Comparison of ENCODE assay signal across 8 cellular contexts in the genomic region with DNA sequence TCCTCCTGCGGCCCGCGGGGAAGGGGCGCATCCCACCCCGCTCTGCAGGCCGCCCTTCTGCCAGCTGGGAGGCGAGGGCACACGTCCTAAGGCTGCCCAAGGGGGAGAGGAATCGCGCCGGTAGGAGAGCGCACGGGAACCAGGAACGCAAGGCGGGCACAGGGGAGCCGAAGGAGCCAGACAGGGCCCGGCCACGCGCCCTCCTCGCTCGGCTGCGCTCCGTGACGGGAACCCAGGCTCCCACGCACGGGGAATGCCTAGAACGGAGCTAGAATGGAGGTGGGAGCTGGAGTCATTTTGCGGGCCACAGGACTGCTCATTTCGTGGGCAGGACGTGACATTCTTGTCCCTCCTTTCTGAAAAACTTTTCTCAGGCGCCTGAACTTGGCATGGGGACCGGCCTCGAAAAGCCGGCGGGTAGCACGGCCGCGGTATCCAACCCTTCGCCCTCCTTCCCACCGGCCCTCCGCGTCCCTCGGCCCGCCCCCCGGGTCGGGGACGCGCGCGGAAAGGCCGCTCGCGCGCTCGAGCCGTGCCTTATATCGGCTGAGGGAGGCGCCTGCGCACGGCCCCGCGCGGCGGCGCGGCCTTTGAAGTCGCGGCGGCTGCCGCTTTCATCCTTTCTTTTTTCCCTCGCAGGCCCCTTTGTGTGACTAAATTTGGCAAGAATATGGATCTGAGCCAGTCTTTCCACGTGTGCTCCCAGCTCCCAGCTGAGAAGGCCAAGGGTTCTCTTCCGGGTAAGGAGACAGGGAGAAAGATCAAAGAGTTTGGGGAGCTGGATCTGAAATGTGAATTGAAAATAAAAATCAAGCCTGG. TPM values are rescaled to one million over a fixed set of nuclear protein-coding genes. Genes with fewer than 3 reads are reported as not detected.
A peak's percentile ranks its signal among the peaks of the same experiment; 100 is the strongest.
DNase-seq lines count a peak whose midpoint lies in the region; ATAC-seq and TF ChIP-seq lines count a peak whose summit lies in the region.

No MANE protein-coding gene starts in this region.

- H3K9me3 ChIP-seq in MG63, result no peaks in the 10 kb centered on the region
- H3K9me3 ChIP-seq in duodenal mucosa (ENCODE audit: control insufficient read depth in 1 of 2, low read length in 2 of 2), result no peaks in the 10 kb centered on the region
- H3K9me3 ChIP-seq in lung (ENCODE audit: control insufficient read depth in 2 of 2, insufficient read depth in 1 of 2, low read length in 1 of 2), result no peaks in the 10 kb centered on the region

- H3K4me1 ChIP-seq in duodenal mucosa (ENCODE audit: control insufficient read depth in 1 of 2, insufficient read depth in 2 of 2, low read length in 2 of 2) (peaks cover 13 to 18% of the 10 kb centered on the region in 2 donors), lung (ENCODE audit: control insufficient read depth in 2 of 2, insufficient read depth in 2 of 2, low read length in 2 of 2) (peaks cover 0 to 19% of the 10 kb centered on the region in 2 donors)

- peak; percentile 40 for ATAC-seq in GM21786 (IDR thresholded peaks at IDR 0.05; ENCODE audit: unreplicated experiment)
- peak; percentile 64 for ATAC-seq in lung (ENCODE audit: insufficient read depth, low FRiP score)
- no peak for ATAC-seq in GM21515 (IDR thresholded peaks at IDR 0.05; ENCODE audit: unreplicated experiment)

- peak overlapping the region; percentile 3 to 32 for H3K9ac ChIP-seq in duodenal mucosa (ENCODE audit: low read depth in 1 of 2, low read length in 2 of 2)

- peak; percentile 64 for DNase-seq in DMS153 (lab: John Stamatoyannopoulos, UW)
- DNase-seq in MG63, result no peak
- peak; percentile 58 to 60 for DNase-seq in activated CD4-positive, alpha-beta T cell treated with anti-CD3 and anti-CD28 coated beads for 24 hours (ENCODE audit: low read depth in 2 of 2)
- DNase-seq in lung (ENCODE audit: low spot score), result no peak
- DNase-seq in stimulated activated CD8-positive, alpha-beta memory T cell treated with anti-CD3 and anti-CD28 coated beads, Interleukin-15, amount 100 ng/mL, for 24 hours (ENCODE audit: low read depth), result peak; percentile 47

- no peak for TF ChIP-seq CTCF in lung (IDR thresholded peaks at IDR 0.05; ENCODE audit: control extremely low read depth, extremely low read depth)

- H3K36me3 ChIP-seq in MG63 (no peaks in the 10 kb centered on the region), duodenal mucosa (ENCODE audit: control insufficient read depth in 1 of 2, insufficient read depth in 2 of 2, low read length in 2 of 2) (no peaks in the 10 kb centered on the region), lung (ENCODE audit: control insufficient read depth in 2 of 2, insufficient read depth in 2 of 2, low read length in 2 of 2) (no peaks in the 10 kb centered on the region)

- H3K27ac ChIP-seq in duodenal mucosa (ENCODE audit: low read depth, low read length) (no peak overlapping the region), lung (ENCODE audit: low read depth in 1 of 2, low read length in 1 of 2) (peak overlapping the region in 1 of 2 donors; percentile 50)

- peaks cover 56% of the 10 kb centered on the region for H3K27me3 ChIP-seq in MG63
- H3K27me3 ChIP-seq in duodenal mucosa (ENCODE audit: control insufficient read depth in 1 of 2, insufficient read depth in 2 of 2, low read length in 2 of 2), result peaks cover 42 to 52% of the 10 kb centered on the region in 2 donors
- no peaks in the 10 kb centered on the region for H3K27me3 ChIP-seq in lung (ENCODE audit: control insufficient read depth, insufficient read depth)

- peak overlapping the region; percentile 27 for H3K4me3 ChIP-seq in MG63
- H3K4me3 ChIP-seq in duodenal mucosa (ENCODE audit: low read depth in 1 of 2, low read length in 2 of 2), result peak overlapping the region; percentile 66 to 76
- peak overlapping the region; percentile 42 for H3K4me3 ChIP-seq in lung

- 0% methylated on average over 70 to 73 of the region's 73 CpGs for WGBS in lung, 2 donors

RNA-seq across cellular contexts. Expression of a gene that starts 4.3 kb away (rescaled TPM):
- not detected in 2 replicates for total RNA-seq in MG63 (2014; rRNA removed; shearing (Covaris generic); ENCODE audit: low replicate concordance)
- 10 to 100 TPM in 1 of 2 donors, 1 to 10 TPM in 1; 4.2 to 25.4 TPM for total RNA-seq in lung
- 1 to 10 TPM; 2.7 to 3.8 TPM for polyA plus RNA-seq in lung

Comparison
In these comparisons a context has a peak if more than half of its experiments do, and no peak if none do; other contexts are left out.
1. DNase-seq: peak in DMS153 (single experiment), activated CD4-positive, alpha-beta T cell treated with anti-CD3 and anti-CD28 coated beads for 24 hours (2 of 2) and stimulated activated CD8-positive, alpha-beta memory T cell treated with anti-CD3 and anti-CD28 coated beads, Interleukin-15, amount 100 ng/mL, for 24 hours (single experiment); none in MG63 (single experiment) and lung (single experiment).
2. Peak in every context shown above with its lines, with median percentiles within 50 percentile points of each other: H3K4me3 ChIP-seq.